In genomic region chr4:39043058-39043696, GRCh38 we compare ENCODE assay signal across 1 cellular context.
TF ChIP-seq lines count a peak whose summit lies in the region.

No MANE protein-coding gene starts in this region.

TF ChIP-seq in HepG2, 621 proteins besides CTCF, POLR2A, EP300 and RAD21 (continued from another document and continues in another):
- TF ChIP-seq ZBTB10 (CRISPR knock-in tag; IDR thresholded peaks at IDR 0.05; ENCODE audit: borderline replicate concordance) (no peak), JUND (CRISPR knock-in tag; IDR thresholded peaks at IDR 0.05) (no peak), XRCC5 (optimal IDR thresholded peaks at IDR 0.05; ENCODE audit: low read length) (no peak), GFI1 (CRISPR knock-in tag; IDR thresholded peaks at IDR 0.05; ENCODE audit: borderline replicate concordance) (peak; percentile 96), ETV6 (CRISPR knock-in tag; conservative IDR thresholded peaks at IDR 0.05) (no peak), ZNF263 (CRISPR knock-in tag; IDR thresholded peaks at IDR 0.05) (no peak), ZNF550 (CRISPR knock-in tag; IDR thresholded peaks at IDR 0.05; ENCODE audit: borderline replicate concordance) (no peak), PITX1 (CRISPR knock-in tag; IDR thresholded peaks at IDR 0.05) (no peak), REPIN1 (CRISPR knock-in tag; IDR thresholded peaks at IDR 0.05; ENCODE audit: borderline replicate concordance, low read depth) (no peak), TCF12 (IDR thresholded peaks at IDR 0.05) (no peak), TCF12 (CRISPR knock-in tag; IDR thresholded peaks at IDR 0.05) (no peak), ZNF101 (CRISPR knock-in tag; IDR thresholded peaks at IDR 0.05; ENCODE audit: borderline replicate concordance, low read depth) (no peak), ZFP1 (CRISPR knock-in tag; IDR thresholded peaks at IDR 0.05) (no peak), KDM6A (CRISPR knock-in tag; IDR thresholded peaks at IDR 0.05; ENCODE audit: low read depth) (peak; percentile 74), YY1 (IDR thresholded peaks at IDR 0.05; ENCODE audit: insufficient read depth, insufficient replicate concordance, low read depth, low read length) (no peak), NFKB2 (CRISPR knock-in tag; IDR thresholded peaks at IDR 0.05; ENCODE audit: borderline replicate concordance) (no peak), GATAD1 (CRISPR knock-in tag; IDR thresholded peaks at IDR 0.05) (no peak), CHCHD3 (CRISPR knock-in tag; IDR thresholded peaks at IDR 0.05) (no peak), NFIC (IDR thresholded peaks at IDR 0.05; ENCODE audit: low read length) (peak; percentile 84), ZFP36L1 (CRISPR knock-in tag; IDR thresholded peaks at IDR 0.05) (no peak), HOMEZ (CRISPR knock-in tag; IDR thresholded peaks at IDR 0.05; ENCODE audit: low read depth) (peak; percentile 30; the same call in 1 of the 2 replicates), ZZZ3 (CRISPR knock-in tag; IDR thresholded peaks at IDR 0.05; ENCODE audit: borderline replicate concordance) (no peak), MIER2 (CRISPR knock-in tag; IDR thresholded peaks at IDR 0.05) (no peak), ZNF160 (CRISPR knock-in tag; IDR thresholded peaks at IDR 0.05) (no peak), ZFY (CRISPR knock-in tag; IDR thresholded peaks at IDR 0.05) (no peak), ZNF597 (CRISPR knock-in tag; IDR thresholded peaks at IDR 0.05) (no peak), NCOA5 (CRISPR knock-in tag; IDR thresholded peaks at IDR 0.05) (no peak), U2AF2 (IDR thresholded peaks at IDR 0.05; ENCODE audit: low read depth, low read length) (no peak), SALL1 (CRISPR knock-in tag; IDR thresholded peaks at IDR 0.05) (peak; percentile 11), ZNF879 (CRISPR knock-in tag; IDR thresholded peaks at IDR 0.05) (no peak), CC2D1A (CRISPR knock-in tag; IDR thresholded peaks at IDR 0.05) (no peak), ZNF839 (CRISPR knock-in tag; IDR thresholded peaks at IDR 0.05; ENCODE audit: borderline replicate concordance) (no peak), NFE2 (CRISPR knock-in tag; IDR thresholded peaks at IDR 0.05) (no peak), MXI1 (IDR thresholded peaks at IDR 0.05; ENCODE audit: borderline replicate concordance, low read depth, low read length) (no peak; the same call in 2 of the 3 replicates)
- TF ChIP-seq, protein P1, sequence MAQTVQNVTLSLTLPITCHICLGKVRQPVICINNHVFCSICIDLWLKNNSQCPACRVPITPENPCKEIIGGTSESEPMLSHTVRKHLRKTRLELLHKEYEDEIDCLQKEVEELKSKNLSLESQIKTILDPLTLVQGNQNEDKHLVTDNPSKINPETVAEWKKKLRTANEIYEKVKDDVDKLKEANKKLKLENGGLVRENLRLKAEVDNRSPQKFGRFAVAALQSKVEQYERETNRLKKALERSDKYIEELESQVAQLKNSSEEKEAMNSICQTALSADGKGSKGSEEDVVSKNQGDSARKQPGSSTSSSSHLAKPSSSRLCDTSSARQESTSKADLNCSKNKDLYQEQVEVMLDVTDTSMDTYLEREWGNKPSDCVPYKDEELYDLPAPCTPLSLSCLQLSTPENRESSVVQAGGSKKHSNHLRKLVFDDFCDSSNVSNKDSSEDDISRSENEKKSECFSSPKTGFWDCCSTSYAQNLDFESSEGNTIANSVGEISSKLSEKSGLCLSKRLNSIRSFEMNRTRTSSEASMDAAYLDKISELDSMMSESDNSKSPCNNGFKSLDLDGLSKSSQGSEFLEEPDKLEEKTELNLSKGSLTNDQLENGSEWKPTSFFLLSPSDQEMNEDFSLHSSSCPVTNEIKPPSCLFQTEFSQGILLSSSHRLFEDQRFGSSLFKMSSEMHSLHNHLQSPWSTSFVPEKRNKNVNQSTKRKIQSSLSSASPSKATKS (CRISPR knock-in tag; IDR thresholded peaks at IDR 0.05): no peak
- TF ChIP-seq, protein P2, sequence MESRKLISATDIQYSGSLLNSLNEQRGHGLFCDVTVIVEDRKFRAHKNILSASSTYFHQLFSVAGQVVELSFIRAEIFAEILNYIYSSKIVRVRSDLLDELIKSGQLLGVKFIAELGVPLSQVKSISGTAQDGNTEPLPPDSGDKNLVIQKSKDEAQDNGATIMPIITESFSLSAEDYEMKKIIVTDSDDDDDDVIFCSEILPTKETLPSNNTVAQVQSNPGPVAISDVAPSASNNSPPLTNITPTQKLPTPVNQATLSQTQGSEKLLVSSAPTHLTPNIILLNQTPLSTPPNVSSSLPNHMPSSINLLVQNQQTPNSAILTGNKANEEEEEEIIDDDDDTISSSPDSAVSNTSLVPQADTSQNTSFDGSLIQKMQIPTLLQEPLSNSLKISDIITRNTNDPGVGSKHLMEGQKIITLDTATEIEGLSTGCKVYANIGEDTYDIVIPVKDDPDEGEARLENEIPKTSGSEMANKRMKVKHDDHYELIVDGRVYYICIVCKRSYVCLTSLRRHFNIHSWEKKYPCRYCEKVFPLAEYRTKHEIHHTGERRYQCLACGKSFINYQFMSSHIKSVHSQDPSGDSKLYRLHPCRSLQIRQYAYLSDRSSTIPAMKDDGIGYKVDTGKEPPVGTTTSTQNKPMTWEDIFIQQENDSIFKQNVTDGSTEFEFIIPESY (CRISPR knock-in tag; IDR thresholded peaks at IDR 0.05): no peak
- TF ChIP-seq, protein P3, sequence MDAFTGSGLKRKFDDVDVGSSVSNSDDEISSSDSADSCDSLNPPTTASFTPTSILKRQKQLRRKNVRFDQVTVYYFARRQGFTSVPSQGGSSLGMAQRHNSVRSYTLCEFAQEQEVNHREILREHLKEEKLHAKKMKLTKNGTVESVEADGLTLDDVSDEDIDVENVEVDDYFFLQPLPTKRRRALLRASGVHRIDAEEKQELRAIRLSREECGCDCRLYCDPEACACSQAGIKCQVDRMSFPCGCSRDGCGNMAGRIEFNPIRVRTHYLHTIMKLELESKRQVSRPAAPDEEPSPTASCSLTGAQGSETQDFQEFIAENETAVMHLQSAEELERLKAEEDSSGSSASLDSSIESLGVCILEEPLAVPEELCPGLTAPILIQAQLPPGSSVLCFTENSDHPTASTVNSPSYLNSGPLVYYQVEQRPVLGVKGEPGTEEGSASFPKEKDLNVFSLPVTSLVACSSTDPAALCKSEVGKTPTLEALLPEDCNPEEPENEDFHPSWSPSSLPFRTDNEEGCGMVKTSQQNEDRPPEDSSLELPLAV (CRISPR knock-in tag; conservative IDR thresholded peaks at IDR 0.05; ENCODE audit: low read depth): no peak
- TF ChIP-seq, protein P4, sequence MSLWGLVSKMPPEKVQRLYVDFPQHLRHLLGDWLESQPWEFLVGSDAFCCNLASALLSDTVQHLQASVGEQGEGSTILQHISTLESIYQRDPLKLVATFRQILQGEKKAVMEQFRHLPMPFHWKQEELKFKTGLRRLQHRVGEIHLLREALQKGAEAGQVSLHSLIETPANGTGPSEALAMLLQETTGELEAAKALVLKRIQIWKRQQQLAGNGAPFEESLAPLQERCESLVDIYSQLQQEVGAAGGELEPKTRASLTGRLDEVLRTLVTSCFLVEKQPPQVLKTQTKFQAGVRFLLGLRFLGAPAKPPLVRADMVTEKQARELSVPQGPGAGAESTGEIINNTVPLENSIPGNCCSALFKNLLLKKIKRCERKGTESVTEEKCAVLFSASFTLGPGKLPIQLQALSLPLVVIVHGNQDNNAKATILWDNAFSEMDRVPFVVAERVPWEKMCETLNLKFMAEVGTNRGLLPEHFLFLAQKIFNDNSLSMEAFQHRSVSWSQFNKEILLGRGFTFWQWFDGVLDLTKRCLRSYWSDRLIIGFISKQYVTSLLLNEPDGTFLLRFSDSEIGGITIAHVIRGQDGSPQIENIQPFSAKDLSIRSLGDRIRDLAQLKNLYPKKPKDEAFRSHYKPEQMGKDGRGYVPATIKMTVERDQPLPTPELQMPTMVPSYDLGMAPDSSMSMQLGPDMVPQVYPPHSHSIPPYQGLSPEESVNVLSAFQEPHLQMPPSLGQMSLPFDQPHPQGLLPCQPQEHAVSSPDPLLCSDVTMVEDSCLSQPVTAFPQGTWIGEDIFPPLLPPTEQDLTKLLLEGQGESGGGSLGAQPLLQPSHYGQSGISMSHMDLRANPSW (CRISPR knock-in tag; IDR thresholded peaks at IDR 0.05; ENCODE audit: borderline replicate concordance): no peak
- TF ChIP-seq, protein P5, sequence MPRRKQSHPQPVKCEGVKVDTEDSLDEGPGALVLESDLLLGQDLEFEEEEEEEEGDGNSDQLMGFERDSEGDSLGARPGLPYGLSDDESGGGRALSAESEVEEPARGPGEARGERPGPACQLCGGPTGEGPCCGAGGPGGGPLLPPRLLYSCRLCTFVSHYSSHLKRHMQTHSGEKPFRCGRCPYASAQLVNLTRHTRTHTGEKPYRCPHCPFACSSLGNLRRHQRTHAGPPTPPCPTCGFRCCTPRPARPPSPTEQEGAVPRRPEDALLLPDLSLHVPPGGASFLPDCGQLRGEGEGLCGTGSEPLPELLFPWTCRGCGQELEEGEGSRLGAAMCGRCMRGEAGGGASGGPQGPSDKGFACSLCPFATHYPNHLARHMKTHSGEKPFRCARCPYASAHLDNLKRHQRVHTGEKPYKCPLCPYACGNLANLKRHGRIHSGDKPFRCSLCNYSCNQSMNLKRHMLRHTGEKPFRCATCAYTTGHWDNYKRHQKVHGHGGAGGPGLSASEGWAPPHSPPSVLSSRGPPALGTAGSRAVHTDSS (CRISPR knock-in tag; conservative IDR thresholded peaks at IDR 0.05): no peak
- TF ChIP-seq, protein P6, sequence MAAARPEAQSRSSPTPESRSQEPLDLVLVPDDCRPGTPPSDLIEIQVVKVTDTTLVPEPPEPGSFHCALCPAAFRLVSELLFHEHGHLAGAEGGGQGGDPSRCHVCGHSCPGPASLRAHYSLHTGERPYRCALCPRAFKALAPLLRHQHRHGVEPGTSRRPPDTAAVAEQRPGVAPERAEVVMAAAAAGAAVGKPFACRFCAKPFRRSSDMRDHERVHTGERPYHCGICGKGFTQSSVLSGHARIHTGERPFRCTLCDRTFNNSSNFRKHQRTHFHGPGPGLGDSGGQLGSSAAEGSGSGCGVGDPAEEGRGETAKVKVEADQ (CRISPR knock-in tag; IDR thresholded peaks at IDR 0.05; ENCODE audit: borderline replicate concordance): no peak
- TF ChIP-seq, protein P7, sequence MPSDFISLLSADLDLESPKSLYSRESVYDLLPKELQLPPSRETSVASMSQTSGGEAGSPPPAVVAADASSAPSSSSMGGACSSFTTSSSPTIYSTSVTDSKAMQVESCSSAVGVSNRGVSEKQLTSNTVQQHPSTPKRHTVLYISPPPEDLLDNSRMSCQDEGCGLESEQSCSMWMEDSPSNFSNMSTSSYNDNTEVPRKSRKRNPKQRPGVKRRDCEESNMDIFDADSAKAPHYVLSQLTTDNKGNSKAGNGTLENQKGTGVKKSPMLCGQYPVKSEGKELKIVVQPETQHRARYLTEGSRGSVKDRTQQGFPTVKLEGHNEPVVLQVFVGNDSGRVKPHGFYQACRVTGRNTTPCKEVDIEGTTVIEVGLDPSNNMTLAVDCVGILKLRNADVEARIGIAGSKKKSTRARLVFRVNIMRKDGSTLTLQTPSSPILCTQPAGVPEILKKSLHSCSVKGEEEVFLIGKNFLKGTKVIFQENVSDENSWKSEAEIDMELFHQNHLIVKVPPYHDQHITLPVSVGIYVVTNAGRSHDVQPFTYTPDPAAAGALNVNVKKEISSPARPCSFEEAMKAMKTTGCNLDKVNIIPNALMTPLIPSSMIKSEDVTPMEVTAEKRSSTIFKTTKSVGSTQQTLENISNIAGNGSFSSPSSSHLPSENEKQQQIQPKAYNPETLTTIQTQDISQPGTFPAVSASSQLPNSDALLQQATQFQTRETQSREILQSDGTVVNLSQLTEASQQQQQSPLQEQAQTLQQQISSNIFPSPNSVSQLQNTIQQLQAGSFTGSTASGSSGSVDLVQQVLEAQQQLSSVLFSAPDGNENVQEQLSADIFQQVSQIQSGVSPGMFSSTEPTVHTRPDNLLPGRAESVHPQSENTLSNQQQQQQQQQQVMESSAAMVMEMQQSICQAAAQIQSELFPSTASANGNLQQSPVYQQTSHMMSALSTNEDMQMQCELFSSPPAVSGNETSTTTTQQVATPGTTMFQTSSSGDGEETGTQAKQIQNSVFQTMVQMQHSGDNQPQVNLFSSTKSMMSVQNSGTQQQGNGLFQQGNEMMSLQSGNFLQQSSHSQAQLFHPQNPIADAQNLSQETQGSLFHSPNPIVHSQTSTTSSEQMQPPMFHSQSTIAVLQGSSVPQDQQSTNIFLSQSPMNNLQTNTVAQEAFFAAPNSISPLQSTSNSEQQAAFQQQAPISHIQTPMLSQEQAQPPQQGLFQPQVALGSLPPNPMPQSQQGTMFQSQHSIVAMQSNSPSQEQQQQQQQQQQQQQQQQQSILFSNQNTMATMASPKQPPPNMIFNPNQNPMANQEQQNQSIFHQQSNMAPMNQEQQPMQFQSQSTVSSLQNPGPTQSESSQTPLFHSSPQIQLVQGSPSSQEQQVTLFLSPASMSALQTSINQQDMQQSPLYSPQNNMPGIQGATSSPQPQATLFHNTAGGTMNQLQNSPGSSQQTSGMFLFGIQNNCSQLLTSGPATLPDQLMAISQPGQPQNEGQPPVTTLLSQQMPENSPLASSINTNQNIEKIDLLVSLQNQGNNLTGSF (CRISPR knock-in tag; IDR thresholded peaks at IDR 0.05): no peak
